ENCODE assay signal across 8 cellular contexts in genomic region chr10:88791924-88792323, GRCh38. TPM values are rescaled to one million over a fixed set of nuclear protein-coding genes. Genes with fewer than 3 reads are reported as not detected.
A peak's percentile ranks its signal among the peaks of the same experiment; 100 is the strongest.
DNase-seq lines count a peak whose midpoint lies in the region; ATAC-seq, FAIRE-seq and TF ChIP-seq lines count a peak whose summit lies in the region.

No MANE protein-coding gene starts in this region.

- no peaks in the 10 kb centered on the region for H3K9me2 ChIP-seq in PC-9 (ENCODE audit: insufficient read depth)

- POLR2A ChIA-PET in PC-9 (lab: Charles Lee; ENCODE audit: unreplicated experiment), result no interaction called here

- intact Hi-C loops in Right ventricle myocardium inferior (cut with DNase I) (no loop called here), PC-9 (cut with micrococcal nuclease; ENCODE audit: unreplicated experiment) (no loop called here)

- TF ChIP-seq CTCF in cardiac muscle cell (IDR thresholded peaks at IDR 0.05; ENCODE audit: low read depth, low read length), result peak; percentile 44
- TF ChIP-seq CTCF in PC-9 (conservative IDR thresholded peaks at IDR 0.05), result peak; percentile 36; the same call in 1 of the 2 replicates
- TF ChIP-seq CTCF in foreskin keratinocyte (conservative IDR thresholded peaks at IDR 0.05), result peak; percentile 70

- no peaks in the 10 kb centered on the region for H3K9me3 ChIP-seq in cardiac muscle cell (ENCODE audit: low read depth)
- H3K9me3 ChIP-seq in PC-9 (ENCODE audit: insufficient read depth, low read depth), result no peaks in the 10 kb centered on the region

- H3K27ac ChIP-seq in cardiac muscle cell (no peak overlapping the region), PC-9 (no peak overlapping the region), foreskin keratinocyte (no peak overlapping the region)

- BruUV-seq in PC-9 (replicated peaks; lab: Mats Ljungman, UMichigan), result no TSS peak

- DNase-seq in cardiac muscle cell (ENCODE audit: low read depth in 1 of 2, low spot score in 1 of 2) (peak; percentile 32 to 58), Right ventricle myocardium inferior (ENCODE audit: missing footprints) (no peak), PC-9 (no peak), foreskin keratinocyte (no peak), urothelium cell line (ENCODE audit: low spot score) (peak; percentile 44)
- DNase-seq in activated T-cell treated with anti-CD3 and anti-CD28 coated beads, Interleukin-2, amount 50 U/mL, for 1 hour, result no peak
- DNase-seq in stimulated activated CD4-positive, alpha-beta T cell treated with anti-CD3 and anti-CD28 coated beads, Interleukin-2, amount 100 ng/mL, for 48 hours, result no peak

- CTCF ChIA-PET in PC-9 (lab: Charles Lee), result interaction anchor here (0.7 kb wide), 1 partner anchor 195 kb away, joined by 3 read pairs; no protein-coding TSS in a partner anchor

- H3K36me3 ChIP-seq in cardiac muscle cell (no peaks in the 10 kb centered on the region), PC-9 (ENCODE audit: low read depth) (no peaks in the 10 kb centered on the region)

- FAIRE-seq in urothelium cell line (lab: Jason Lieb, UNC), result no peak

- no peaks in the 10 kb centered on the region for H4K20me1 ChIP-seq in PC-9 (ENCODE audit: insufficient read depth)

- no peak overlapping the region for H3K4me2 ChIP-seq in PC-9

- H3K79me2 ChIP-seq in PC-9 (ENCODE audit: low read depth), result no peaks in the 10 kb centered on the region

- H3K27me3 ChIP-seq in cardiac muscle cell (no peaks in the 10 kb centered on the region), PC-9 (ENCODE audit: insufficient read depth, low read depth) (no peaks in the 10 kb centered on the region), foreskin keratinocyte (peaks cover 3% of the 10 kb centered on the region)

- H3K4me3 ChIP-seq in cardiac muscle cell (no peak overlapping the region), PC-9 (no peak overlapping the region)

- ATAC-seq in Right ventricle myocardium inferior (no peak), foreskin keratinocyte (peak; percentile 35), GM21515 (IDR thresholded peaks at IDR 0.05; ENCODE audit: unreplicated experiment) (no peak)

- H3F3A ChIP-seq in PC-9 (ENCODE audit: insufficient read depth, low read depth), result no peaks in the 10 kb centered on the region

- H3K4me1 ChIP-seq in cardiac muscle cell (ENCODE audit: low read depth) (no peaks in the 10 kb centered on the region), PC-9 (replicated peaks; ENCODE audit: insufficient read depth) (peaks cover 20% of the 10 kb centered on the region), foreskin keratinocyte (no peaks in the 10 kb centered on the region)

- no peak overlapping the region for H2AFZ ChIP-seq in PC-9

RNA-seq across cellular contexts. Expression of gene LIPM, which starts 10.6 kb away (rescaled TPM):
- not detected in 2 replicates for total RNA-seq in cardiac muscle cell
- polyA plus RNA-seq in cardiac muscle cell, result not detected in 2 replicates
- not detected for total RNA-seq in Right ventricle myocardium inferior
- not detected in 2 replicates for total RNA-seq in PC-9 (2021)
- 0.11 TPM in 1 of 2 replicates, not detected in the other for total RNA-seq in foreskin keratinocyte
- polyA plus RNA-seq in foreskin keratinocyte, result 0.07 TPM in 1 of 2 replicates, not detected in the other

RNA-seq across cellular contexts. Expression of gene LIPN, which starts 32.1 kb away (rescaled TPM):
- not detected in 2 replicates for total RNA-seq in cardiac muscle cell
- polyA plus RNA-seq in cardiac muscle cell, result not detected in 2 replicates
- not detected for total RNA-seq in Right ventricle myocardium inferior
- not detected in 2 replicates for total RNA-seq in PC-9 (2021)
- total RNA-seq in foreskin keratinocyte, result not detected in 2 replicates
- not detected in 2 replicates for polyA plus RNA-seq in foreskin keratinocyte

RNA-seq across cellular contexts. Expression of gene ANKRD22, which starts 59.7 kb away (rescaled TPM):
- total RNA-seq in cardiac muscle cell, result not detected in 2 replicates
- not detected in 2 replicates for polyA plus RNA-seq in cardiac muscle cell
- total RNA-seq in Right ventricle myocardium inferior, result not detected
- 3.8 and 4.9 TPM in 2 replicates for total RNA-seq in PC-9 (2021)
- total RNA-seq in foreskin keratinocyte, result 0.24 and 0.35 TPM in 2 replicates
- 0.18 and 0.23 TPM in 2 replicates for polyA plus RNA-seq in foreskin keratinocyte

Comparison
In these comparisons a context has a peak if more than half of its experiments do, and no peak if none do; other contexts are left out.
1. DNase-seq: peak in cardiac muscle cell (2 of 2) and urothelium cell line (single experiment); none in Right ventricle myocardium inferior (single experiment), PC-9 (0 of 2), foreskin keratinocyte (0 of 2), activated T-cell treated with anti-CD3 and anti-CD28 coated beads, Interleukin-2, amount 50 U/mL, for 1 hour (single experiment) and stimulated activated CD4-positive, alpha-beta T cell treated with anti-CD3 and anti-CD28 coated beads, Interleukin-2, amount 100 ng/mL, for 48 hours (0 of 2).
2. Peak in every context shown above with its lines, with median percentiles within 50 percentile points of each other: CTCF ChIP-seq.